ENCODE assay signal across 25 cellular contexts in the genomic region with DNA sequence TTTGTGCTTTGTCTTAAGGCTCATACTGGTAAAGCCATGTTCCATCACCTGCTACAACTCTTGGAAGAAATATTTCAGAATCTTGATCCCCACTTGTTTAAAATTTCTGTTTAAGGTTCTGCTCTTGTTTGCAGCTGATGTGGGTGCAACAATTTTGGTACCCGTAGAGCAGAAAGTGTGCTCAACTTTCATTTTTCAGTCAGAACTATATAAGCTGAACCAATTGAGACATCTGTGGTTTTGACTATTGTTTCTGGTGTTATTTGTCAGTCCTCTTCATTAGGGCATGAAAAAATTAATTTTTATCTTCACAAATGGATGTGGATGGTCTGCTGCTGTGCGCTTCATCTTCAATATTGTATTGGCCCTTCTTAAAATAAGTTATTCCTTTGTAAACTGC. TPM values are rescaled to one million over a fixed set of nuclear protein-coding genes. Genes with fewer than 3 reads are reported as not detected.
"Had no signal": no experiment of that assay in that cellular context is flagged by ENCODE, and none has a peak within 500 bp of the region (broad histone marks: within the 10 kb centered on the region; RNA-seq: fewer than 3 reads in every experiment).

No MANE protein-coding gene starts in this region.

- DNase-seq: KBM-7; MM.1S; NCI-H1092 treated with DMSO at 0.1 percent for 48 hours; NCI-H1436; NCI-H187; NCI-H2029; NCI-H2081 treated with DMSO at 0.1 percent for 48 hours; NCI-H2171; NCI-H226; NCI-H446; NCI-H510A; NCI-H524 treated with DMSO at 0.1 percent for 48 hours; NCI-H69; NCI-H774; NK-92 treated with Interleukin-12 subunit alpha and Interleukin-12 subunit beta, amount 100 ng/mL, for 24 hours; OCI-M1; PC-9; Peyer's patch; SHP77 treated with DMSO at 0.1 percent for 48 hours; SJCRH30; SW 1271 had no signal

- H3K4me3 ChIP-seq: PC-9, Peyer's patch, SJCRH30 had no signal

- H3K9me3 ChIP-seq: Peyer's patch, SJCRH30 had no signal

- H3K27me3 ChIP-seq: Peyer's patch, SJCRH30 had no signal

- H3K4me2 ChIP-seq: PC-9 had no signal

- H3K27ac ChIP-seq: PC-9, Peyer's patch, SJCRH30 had no signal

- H2AFZ ChIP-seq: PC-9 had no signal

- ATAC-seq: Right ventricle myocardium inferior had no signal

- H3K36me3 ChIP-seq: Peyer's patch, SJCRH30 had no signal

RNA-seq across cellular contexts. Expression of a gene that starts 33.0 kb away (rescaled TPM):
- total RNA-seq: M059J, PC-9, Right ventricle myocardium inferior, RPMI7951, SJCRH30 had no signal

RNA-seq across cellular contexts. Expression of a gene that starts 59.8 kb away (rescaled TPM):
- total RNA-seq: HT-29, M059J, PC-9, Peyer's patch, RPMI7951, SJCRH30 had no signal
